ENCODE assay signal across 18 cellular contexts in genomic region chr3:133527306-133527705, GRCh38. TPM values are rescaled to one million over a fixed set of nuclear protein-coding genes. Genes with fewer than 3 reads are reported as not detected.
DNase-seq lines count a peak whose midpoint lies in the region; TF ChIP-seq lines count a peak whose summit lies in the region.
"Had no signal": no experiment of that assay in that cellular context is flagged by ENCODE, and none has a peak within 500 bp of the region (broad histone marks: within the 10 kb centered on the region; RNA-seq: fewer than 3 reads in every experiment).

No MANE protein-coding gene starts in this region.

- H3K9me3 ChIP-seq in hepatocyte (ENCODE audit: low read depth): no peaks in the 10 kb centered on the region
- no peaks in the 10 kb centered on the region for H3K9me3 ChIP-seq in effector memory CD4-positive, alpha-beta T cell (ENCODE audit: control insufficient read depth, low read length)
- H3K9me3 ChIP-seq: right atrium auricular region, thoracic aorta had no signal

- no peak overlapping the region for H3K4me3 ChIP-seq in hepatocyte
- no peak overlapping the region for H3K4me3 ChIP-seq in effector memory CD4-positive, alpha-beta T cell (ENCODE audit: insufficient read depth, low read depth, low read length, poor library complexity, severe bottlenecking)
- H3K4me3 ChIP-seq: right atrium auricular region, thoracic aorta had no signal

- H3K36me3 ChIP-seq in hepatocyte (replicated peaks; ENCODE audit: insufficient read depth, low read depth): no peaks in the 10 kb centered on the region
- no peaks in the 10 kb centered on the region for H3K36me3 ChIP-seq in effector memory CD4-positive, alpha-beta T cell (ENCODE audit: control insufficient read depth, insufficient read depth, low read length)
- H3K36me3 ChIP-seq: right atrium auricular region, thoracic aorta had no signal

- no peak overlapping the region for H2AFZ ChIP-seq in hepatocyte

- intact Hi-C loops in head of caudate nucleus (cut with DNase I): no loop called here

- 51% methylated on average over 5 of the region's 5 CpGs for WGBS in hepatocyte (ENCODE audit: low lambda C conversion rate, missing lambda C conversion rate)

- no peaks in the 10 kb centered on the region for H3K79me2 ChIP-seq in hepatocyte

- H3K9me2 ChIP-seq in hepatocyte (replicated peaks; ENCODE audit: insufficient read depth): no peaks in the 10 kb centered on the region

- no peaks in the 10 kb centered on the region for H3K4me1 ChIP-seq in hepatocyte (ENCODE audit: insufficient read depth)
- no peaks in the 10 kb centered on the region for H3K4me1 ChIP-seq in effector memory CD4-positive, alpha-beta T cell (ENCODE audit: control insufficient read depth, insufficient read depth, low read length, poor library complexity, severe bottlenecking)
- H3K4me1 ChIP-seq: right atrium auricular region had no signal

- no peaks in the 10 kb centered on the region for H4K20me1 ChIP-seq in hepatocyte (ENCODE audit: insufficient read depth, poor library complexity, severe bottlenecking)

- no peak overlapping the region for H3K27ac ChIP-seq in hepatocyte
- no peak overlapping the region for H3K27ac ChIP-seq in effector memory CD4-positive, alpha-beta T cell (ENCODE audit: insufficient read depth, low read length, poor library complexity, severe bottlenecking)
- H3K27ac ChIP-seq: HL-60, right atrium auricular region, thoracic aorta had no signal

- DNase-seq in AG08395 (ENCODE audit: low spot score): peak; percentile 12
- DNase-seq in KBM-7: peak; percentile 25
- DNase-seq in RPMI8226: peak; percentile 69
- peak; percentile 30 for DNase-seq in hepatocyte (ENCODE audit: low spot score)
- no peak for DNase-seq in effector memory CD4-positive, alpha-beta T cell
- no peak for DNase-seq in mucosa of gallbladder (ENCODE audit: low spot score)
- DNase-seq in head of caudate nucleus: no peak
- no peak for DNase-seq in NCI-H226
- DNase-seq: activated CD4-positive, alpha-beta T cell treated with anti-CD3 and anti-CD28 coated beads, Interleukin-2, amount 10 ng/mL, durations not matched to agents 24 days and 14 days; activated effector memory CD4-positive, alpha-beta T cell treated with Interleukin-2 at 50 U/mL for 16 hours; caudate nucleus; EL; glutamatergic neuron; NCI-H1048; Right ventricle myocardium superior had no signal

- in situ Hi-C loops in KBM-7 (cut with MboI; ENCODE audit: low pct_unique_long_range_greater_than_20kb, low sequenced_read_pairs): no loop called here

- H3K27me3 ChIP-seq in hepatocyte: no peaks in the 10 kb centered on the region
- H3K27me3 ChIP-seq in effector memory CD4-positive, alpha-beta T cell (replicated peaks; ENCODE audit: control insufficient read depth, insufficient read depth, low read length, poor library complexity, severe bottlenecking): no peaks in the 10 kb centered on the region
- H3K27me3 ChIP-seq: right atrium auricular region had no signal

- H3K4me2 ChIP-seq in hepatocyte: no peak overlapping the region

- TF ChIP-seq CTCF in hepatocyte (IDR thresholded peaks at IDR 0.05; ENCODE audit: poor library complexity): no peak

RNA-seq across cellular contexts. Expression of gene CDV3, which starts 46.2 kb away (rescaled TPM):
- total RNA-seq in hepatocyte (223 and 243 TPM in 2 replicates), mucosa of gallbladder (108 TPM)
- polyA plus RNA-seq in hepatocyte: 96.2 and 97.6 TPM in 2 replicates

Comparison
In these comparisons a context has a peak if more than half of its experiments do, and no peak if none do; other contexts are left out.
1. DNase-seq: peak in AG08395 (single experiment), KBM-7 (single experiment), RPMI8226 (single experiment) and hepatocyte (single experiment); none in effector memory CD4-positive, alpha-beta T cell (0 of 3), mucosa of gallbladder (single experiment), head of caudate nucleus (0 of 42) and NCI-H226 (single experiment).